Comparison of ENCODE assay signal across 14 cellular contexts in the genomic region with DNA sequence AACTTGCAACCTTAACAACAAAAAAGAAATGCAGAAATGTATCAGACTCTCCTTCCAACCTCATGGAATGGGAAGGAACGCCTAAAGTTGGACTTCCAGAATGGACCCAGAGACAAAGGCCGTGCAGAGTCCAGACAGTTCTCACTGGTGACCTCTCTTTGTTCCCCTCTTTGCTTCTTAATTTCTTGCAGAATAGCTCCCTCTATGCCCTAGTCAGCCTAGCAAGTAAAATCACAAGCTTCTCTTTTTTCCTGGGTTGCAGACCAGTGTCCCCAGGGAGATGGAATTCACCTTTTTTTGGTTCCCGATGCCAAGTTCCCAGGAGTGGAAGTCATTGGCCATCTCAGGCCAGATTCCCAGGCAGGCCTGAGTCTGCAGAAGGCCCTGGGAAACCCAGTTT.
"Had no signal": no experiment of that assay in that cellular context is flagged by ENCODE, and none has a peak within 500 bp of the region (broad histone marks: within the 10 kb centered on the region; RNA-seq: fewer than 3 reads in every experiment).

No MANE protein-coding gene starts in this region.

- FAIRE-seq: pancreas had no signal

- H2AFZ ChIP-seq: hepatocyte had no signal

- H3K9me3 ChIP-seq: adrenal gland, gastroesophageal sphincter, pancreas, stomach, uterus had no signal

- DNase-seq: activated naive CD4-positive, alpha-beta T cell treated with anti-CD3 and anti-CD28 coated beads, Interleukin-2, amount 50 U/mL, for 16 hours; central memory CD4-positive, alpha-beta T cell; cortex of kidney; effector CD8-positive, alpha-beta T cell; pancreas; retina; stimulated activated CD4-positive, alpha-beta T cell treated with anti-CD3 and anti-CD28 coated beads, Interleukin-15, amount 100 ng/mL, for 24 hours; stomach; uterus had no signal

- H3K4me3 Mint-ChIP-seq: mesothelial cell of epicardium had no signal

- H3K4me2 ChIP-seq: hepatocyte had no signal

- H3K9me3 Mint-ChIP-seq: activated T-helper 2 cell treated with anti-CD3 and anti-CD28 coated beads, Interferon-gamma antibody, Interleukin-2, Interleukin-4, amounts not matched to agents 10 μg/mL and 5 μg/mL and 100 μg/mL, durations not matched to agents 14 hours and 24 hours and 36 hours; mesothelial cell of epicardium had no signal

- H3K4me1 Mint-ChIP-seq: mesothelial cell of epicardium had no signal

- H3K27me3 ChIP-seq: adrenal gland, pancreas, stomach, uterus had no signal

- H3K4me3 ChIP-seq: adrenal gland, gastroesophageal sphincter, hepatocyte, pancreas, stomach, uterus had no signal

- H3K79me2 ChIP-seq: hepatocyte had no signal

- H3K36me3 ChIP-seq: adrenal gland, gastroesophageal sphincter, pancreas, stomach, uterus had no signal

- ATAC-seq: gastroesophageal sphincter had no signal

- H3K4me1 ChIP-seq: adrenal gland, gastroesophageal sphincter, pancreas, stomach, uterus had no signal

- H3K27ac Mint-ChIP-seq: activated T-helper 2 cell treated with anti-CD3 and anti-CD28 coated beads, Interferon-gamma antibody, Interleukin-2, Interleukin-4, amounts not matched to agents 10 μg/mL and 5 μg/mL and 100 μg/mL, durations not matched to agents 14 hours and 24 hours and 36 hours; mesothelial cell of epicardium had no signal

- H3K36me3 Mint-ChIP-seq: mesothelial cell of epicardium had no signal

- H3K27ac ChIP-seq: adrenal gland, gastroesophageal sphincter, hepatocyte, pancreas, stomach, uterus had no signal
